Comparison of ENCODE assay signal across 16 cellular contexts in the genomic region with DNA sequence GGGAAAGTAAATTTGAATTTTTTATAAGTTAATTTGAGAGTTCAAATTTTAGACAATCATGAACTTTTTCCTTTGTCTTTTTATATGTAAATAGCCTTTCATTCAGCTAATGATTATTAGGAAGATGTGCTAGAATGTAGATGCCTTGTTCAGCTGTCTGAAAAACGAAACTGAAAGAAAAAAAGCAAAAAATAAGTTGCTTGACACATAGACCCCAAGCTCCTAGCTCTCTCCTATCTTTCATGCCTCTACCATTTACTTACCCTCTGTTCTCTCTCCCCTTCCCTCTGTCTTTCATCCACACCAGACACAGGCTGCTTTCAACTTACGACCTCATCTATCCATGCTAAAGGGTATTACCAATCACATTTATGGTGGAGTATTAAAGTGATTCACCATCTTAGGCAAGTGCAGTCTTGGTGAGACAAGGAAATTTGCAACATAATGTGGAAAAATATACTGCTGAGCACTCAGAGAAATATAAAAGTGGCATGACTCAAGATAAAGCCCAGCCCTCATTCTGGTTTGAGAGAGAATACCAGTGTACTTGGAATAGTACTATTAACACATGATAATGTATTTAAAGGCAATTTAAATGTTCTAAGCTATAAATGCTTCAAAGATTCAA.
A peak's percentile ranks its signal among the peaks of the same experiment; 100 is the strongest.
DNase-seq lines count a peak whose midpoint lies in the region; ATAC-seq and TF ChIP-seq lines count a peak whose summit lies in the region.
"Had no signal": no experiment of that assay in that cellular context is flagged by ENCODE, and none has a peak within 500 bp of the region (broad histone marks: within the 10 kb centered on the region; RNA-seq: fewer than 3 reads in every experiment).

No MANE protein-coding gene starts in this region.

- no peak overlapping the region for H3K4me3 ChIP-seq in prostate gland
- H3K4me3 ChIP-seq: vagina had no signal

- TF ChIP-seq CTCF in natural killer cell (IDR thresholded peaks at IDR 0.05) (no peak), prostate gland (IDR thresholded peaks at IDR 0.05) (no peak)

- TF ChIP-seq POLR2A in prostate gland (IDR thresholded peaks at IDR 0.05), result no peak

- no peaks in the 10 kb centered on the region for H3K9me3 ChIP-seq in prostate gland
- H3K9me3 ChIP-seq: vagina had no signal

- H3K4me1 Mint-ChIP-seq in natural killer cell treated with Interleukin-12 subunit alpha and Interleukin-12 subunit beta and Interleukin-15 and Interleukin-18, amount 100 ng/mL, for 72 hours (ENCODE audit: low read depth in 2 of 2), result peaks cover 6 to 7% of the 10 kb centered on the region in 2 donors
- peaks cover 6 to 9% of the 10 kb centered on the region in 2 donors for H3K4me1 Mint-ChIP-seq in natural killer cell
- H3K4me1 Mint-ChIP-seq in activated T-helper 17 cell treated with anti-CD3 and anti-CD28 coated beads, Interleukin-2, amount 50 U/mL, for 72 hours, result peaks cover 7% of the 10 kb centered on the region

- no peak overlapping the region for H3K27ac Mint-ChIP-seq in natural killer cell treated with Interleukin-12 subunit alpha and Interleukin-12 subunit beta and Interleukin-15 and Interleukin-18, amount 100 ng/mL, for 72 hours
- H3K27ac Mint-ChIP-seq in natural killer cell, result no peak overlapping the region
- H3K27ac Mint-ChIP-seq in activated T-helper 17 cell treated with anti-CD3 and anti-CD28 coated beads, Interleukin-2, amount 50 U/mL, for 72 hours, result no peak overlapping the region
- H3K27ac Mint-ChIP-seq: activated T-helper 2 cell treated with anti-CD3 and anti-CD28 coated beads, Interferon-gamma antibody, Interleukin-2, Interleukin-4, amounts not matched to agents 10 μg/mL and 5 μg/mL and 100 μg/mL, durations not matched to agents 14 hours and 24 hours and 36 hours; endodermal cell; nephron had no signal

- no peak overlapping the region for H3K27ac ChIP-seq in prostate gland
- H3K27ac ChIP-seq: vagina had no signal

- H3K9me3 Mint-ChIP-seq in natural killer cell treated with Interleukin-12 subunit alpha and Interleukin-12 subunit beta and Interleukin-15 and Interleukin-18, amount 100 ng/mL, for 72 hours, result no peaks in the 10 kb centered on the region
- no peaks in the 10 kb centered on the region for H3K9me3 Mint-ChIP-seq in natural killer cell
- H3K9me3 Mint-ChIP-seq in activated T-helper 17 cell treated with anti-CD3 and anti-CD28 coated beads, Interleukin-2, amount 50 U/mL, for 72 hours, result no peaks in the 10 kb centered on the region
- H3K9me3 Mint-ChIP-seq: activated T-helper 2 cell treated with anti-CD3 and anti-CD28 coated beads, Interferon-gamma antibody, Interleukin-2, Interleukin-4, amounts not matched to agents 10 μg/mL and 5 μg/mL and 100 μg/mL, durations not matched to agents 14 hours and 24 hours and 36 hours; endodermal cell; nephron had no signal

- H3K36me3 ChIP-seq in prostate gland, result no peaks in the 10 kb centered on the region
- H3K36me3 ChIP-seq: vagina had no signal

- WGBS in prostate gland, result 52% methylated on average over 2 of the region's 2 CpGs

- DNase-seq in natural killer cell treated with Interleukin-12 subunit alpha and Interleukin-12 subunit beta and Interleukin-15 and Interleukin-18, amount 100 ng/mL, for 72 hours (ENCODE audit: low spot score), result no peak
- DNase-seq in natural killer cell, result no peak
- no peak for DNase-seq in prostate gland (ENCODE audit: low spot score)
- no peak for DNase-seq in NCI-H146 treated with DMSO at 0.1 percent for 48 hours (lab: John Stamatoyannopoulos, UW; ENCODE audit: unreplicated experiment)
- no peak for DNase-seq in SK-N-DZ (ENCODE audit: low spot score)
- DNase-seq: endodermal cell; hypothalamus; NCI-H146; NCI-H82; posterior cingulate gyrus; stimulated activated CD4-positive, alpha-beta T cell treated with anti-CD3 and anti-CD28 coated beads, Interleukin-2, amount 100 ng/mL, for 48 hours had no signal

- H3K27me3 Mint-ChIP-seq in natural killer cell treated with Interleukin-12 subunit alpha and Interleukin-12 subunit beta and Interleukin-15 and Interleukin-18, amount 100 ng/mL, for 72 hours, result no peaks in the 10 kb centered on the region
- H3K27me3 Mint-ChIP-seq in natural killer cell (ENCODE audit: low read depth in 2 of 2), result no peaks in the 10 kb centered on the region
- no peaks in the 10 kb centered on the region for H3K27me3 Mint-ChIP-seq in activated T-helper 17 cell treated with anti-CD3 and anti-CD28 coated beads, Interleukin-2, amount 50 U/mL, for 72 hours

- no peaks in the 10 kb centered on the region for H3K36me3 Mint-ChIP-seq in natural killer cell treated with Interleukin-12 subunit alpha and Interleukin-12 subunit beta and Interleukin-15 and Interleukin-18, amount 100 ng/mL, for 72 hours
- no peaks in the 10 kb centered on the region for H3K36me3 Mint-ChIP-seq in natural killer cell
- no peaks in the 10 kb centered on the region for H3K36me3 Mint-ChIP-seq in activated T-helper 17 cell treated with anti-CD3 and anti-CD28 coated beads, Interleukin-2, amount 50 U/mL, for 72 hours (ENCODE audit: low read depth)

- H3K4me1 ChIP-seq in prostate gland (replicated peaks), result no peaks in the 10 kb centered on the region

- peak overlapping the region; percentile 35 for H3K4me3 Mint-ChIP-seq in natural killer cell treated with Interleukin-12 subunit alpha and Interleukin-12 subunit beta and Interleukin-15 and Interleukin-18, amount 100 ng/mL, for 72 hours
- H3K4me3 Mint-ChIP-seq in natural killer cell, result no peak overlapping the region
- peak overlapping the region; percentile 9 for H3K4me3 Mint-ChIP-seq in activated T-helper 17 cell treated with anti-CD3 and anti-CD28 coated beads, Interleukin-2, amount 50 U/mL, for 72 hours
- H3K4me3 Mint-ChIP-seq: endodermal cell, nephron had no signal

- H3K27me3 ChIP-seq in prostate gland (replicated peaks; ENCODE audit: insufficient read depth), result no peaks in the 10 kb centered on the region
- H3K27me3 ChIP-seq: vagina had no signal

- intact Hi-C loops in natural killer cell (cut with micrococcal nuclease), result no loop called here
- intact Hi-C loops in prostate gland (cut with DNase I), result no loop called here

- no peak for ATAC-seq in natural killer cell treated with Interleukin-12 subunit alpha and Interleukin-12 subunit beta and Interleukin-15 and Interleukin-18, amount 100 ng/mL, for 72 hours
- no peak for ATAC-seq in natural killer cell
- ATAC-seq in HG03354 (IDR thresholded peaks at IDR 0.05; ENCODE audit: poor library complexity, severe bottlenecking, unreplicated experiment), result peak; percentile 55
- ATAC-seq in activated T-helper 17 cell treated with anti-CD3 and anti-CD28 coated beads, Interleukin-2, amount 50 U/mL, for 72 hours (replicated peaks), result no peak
